Comparison of ENCODE assay signal across 31 cellular contexts in genomic region chr7:54643064-54643463, GRCh38.
"Had no signal": no experiment of that assay in that cellular context is flagged by ENCODE, and none has a peak within 500 bp of the region (broad histone marks: within the 10 kb centered on the region; RNA-seq: fewer than 3 reads in every experiment).

No MANE protein-coding gene starts in this region.

- H3K4me3 Mint-ChIP-seq: naive thymus-derived CD8-positive, alpha-beta T cell; natural killer cell treated with Interleukin-12 subunit alpha and Interleukin-12 subunit beta and Interleukin-15 and Interleukin-18, amount 100 ng/mL, for 72 hours; nephron progenitor cell; neural crest cell; stimulated activated memory B cell treated with anti-CD40 and anti-IgM and Interleukin-4, amounts not matched to agents 10 μg/mL and 1 μg/mL and 100 μg/mL, for 72 hours; stimulated activated naive CD8-positive, alpha-beta T cell treated with anti-CD3 and anti-CD28 coated beads, Interleukin-15, amount 100 ng/mL, for 72 hours; type B pancreatic cell had no signal

- DNase-seq: naive thymus-derived CD8-positive, alpha-beta T cell; nephron progenitor cell; occipital lobe; ovary; posterior cingulate gyrus; psoas muscle; right cardiac atrium; right lobe of liver; sigmoid colon; small intestine; stimulated activated CD4-positive, alpha-beta T cell treated with anti-CD3 and anti-CD28 coated beads, Interleukin-15, amount 100 ng/mL, for 24 hours; stimulated activated CD4-positive, alpha-beta T cell treated with anti-CD3 and anti-CD28 coated beads, Interleukin-2, amount 100 ng/mL, for 24 hours; stimulated activated CD4-positive, alpha-beta T cell treated with anti-CD3 and anti-CD28 coated beads, Interleukin-2, amount 100 ng/mL, for 48 hours; stimulated activated CD4-positive, alpha-beta T cell treated with anti-CD3 and anti-CD28 coated beads, Interleukin-4, amount 100 ng/mL, for 4 hours; stimulated activated CD8-positive, alpha-beta memory T cell treated with anti-CD3 and anti-CD28 coated beads, Interleukin-4, amount 100 ng/mL, for 48 hours; stimulated activated naive CD4-positive, alpha-beta T cell; stimulated activated naive CD8-positive, alpha-beta T cell treated with anti-CD3 and anti-CD28 coated beads, Interleukin-15, amount 100 ng/mL, for 72 hours; stimulated activated naive CD8-positive, alpha-beta T cell treated with anti-CD3 and anti-CD28 coated beads, Interleukin-15, Interleukin-2, amounts not matched to agents 100 U/mL and 50 U/mL, for 24 hours; substantia nigra; testis; tibial artery; transverse colon; upper lobe of right lung; uterus had no signal

- H3K9ac ChIP-seq: parathyroid adenoma had no signal

- H3K4me1 ChIP-seq: parathyroid adenoma, psoas muscle, right lobe of liver, sigmoid colon, suprapubic skin, testis, tibial artery, transverse colon, upper lobe of right lung, uterus had no signal

- H3K9me3 Mint-ChIP-seq: nephron progenitor cell, neural crest cell, type B pancreatic cell had no signal

- ATAC-seq: naive thymus-derived CD8-positive, alpha-beta T cell; natural killer cell treated with Interleukin-12 subunit alpha and Interleukin-12 subunit beta and Interleukin-15 and Interleukin-18, amount 100 ng/mL, for 72 hours; psoas muscle; right cardiac atrium; right lobe of liver; stimulated activated memory B cell treated with anti-CD40 and anti-IgM and Interleukin-4, amounts not matched to agents 10 μg/mL and 1 μg/mL and 100 μg/mL, for 72 hours; stimulated activated naive CD8-positive, alpha-beta T cell treated with anti-CD3 and anti-CD28 coated beads, Interleukin-15, amount 100 ng/mL, for 72 hours; stimulated activated naive CD8-positive, alpha-beta T cell treated with anti-CD3 and anti-CD28 coated beads, Interleukin-15, Interleukin-2, amounts not matched to agents 100 U/mL and 50 U/mL, for 24 hours; upper lobe of right lung had no signal

- H3K9me3 ChIP-seq: ovary, psoas muscle, right lobe of liver, sigmoid colon, suprapubic skin, testis, tibial artery, transverse colon, upper lobe of right lung, uterus had no signal

- H3K27me3 ChIP-seq: ovary, right lobe of liver, sigmoid colon, suprapubic skin, testis, tibial artery, transverse colon, upper lobe of right lung, uterus had no signal

- H3K4me3 ChIP-seq: ovary, psoas muscle, right lobe of liver, sigmoid colon, suprapubic skin, testis, tibial artery, transverse colon, upper lobe of right lung, uterus had no signal

- H3K27ac Mint-ChIP-seq: naive thymus-derived CD8-positive, alpha-beta T cell; natural killer cell treated with Interleukin-12 subunit alpha and Interleukin-12 subunit beta and Interleukin-15 and Interleukin-18, amount 100 ng/mL, for 72 hours; nephron progenitor cell; progenitor cell of endocrine pancreas; stimulated activated memory B cell treated with anti-CD40 and anti-IgM and Interleukin-4, amounts not matched to agents 10 μg/mL and 1 μg/mL and 100 μg/mL, for 72 hours; stimulated activated naive CD8-positive, alpha-beta T cell treated with anti-CD3 and anti-CD28 coated beads, Interleukin-15, amount 100 ng/mL, for 72 hours; type B pancreatic cell had no signal

- H2AFZ ChIP-seq: parathyroid adenoma had no signal

- H3K27me3 Mint-ChIP-seq: natural killer cell treated with Interleukin-12 subunit alpha and Interleukin-12 subunit beta and Interleukin-15 and Interleukin-18, amount 100 ng/mL, for 72 hours; progenitor cell of endocrine pancreas; stimulated activated memory B cell treated with anti-CD40 and anti-IgM and Interleukin-4, amounts not matched to agents 10 μg/mL and 1 μg/mL and 100 μg/mL, for 72 hours; stimulated activated naive CD8-positive, alpha-beta T cell treated with anti-CD3 and anti-CD28 coated beads, Interleukin-15, amount 100 ng/mL, for 72 hours had no signal

- H3K36me3 Mint-ChIP-seq: naive thymus-derived CD8-positive, alpha-beta T cell; natural killer cell treated with Interleukin-12 subunit alpha and Interleukin-12 subunit beta and Interleukin-15 and Interleukin-18, amount 100 ng/mL, for 72 hours; stimulated activated memory B cell treated with anti-CD40 and anti-IgM and Interleukin-4, amounts not matched to agents 10 μg/mL and 1 μg/mL and 100 μg/mL, for 72 hours; type B pancreatic cell had no signal

- H3K27ac ChIP-seq: ovary, parathyroid adenoma, psoas muscle, right lobe of liver, sigmoid colon, suprapubic skin, testis, tibial artery, transverse colon, upper lobe of right lung, uterus had no signal

- H3K4me1 Mint-ChIP-seq: naive thymus-derived CD8-positive, alpha-beta T cell; nephron progenitor cell; neural crest cell; stimulated activated memory B cell treated with anti-CD40 and anti-IgM and Interleukin-4, amounts not matched to agents 10 μg/mL and 1 μg/mL and 100 μg/mL, for 72 hours; stimulated activated naive CD8-positive, alpha-beta T cell treated with anti-CD3 and anti-CD28 coated beads, Interleukin-15, amount 100 ng/mL, for 72 hours had no signal

- H3K79me2 ChIP-seq: parathyroid adenoma had no signal

- H3K36me3 ChIP-seq: ovary, right lobe of liver, sigmoid colon, suprapubic skin, tibial artery, transverse colon, upper lobe of right lung, uterus had no signal
